2 cellular contexts compared by ENCODE assay signal in genomic region chr6:105273589-105273988, GRCh38.
TF ChIP-seq lines count a peak whose summit lies in the region.

No MANE protein-coding gene starts in this region.

TF ChIP-seq in GM23338, 12 proteins besides CTCF, POLR2A, EP300 and RAD21 (continued from another document):
- TF ChIP-seq ETS1 (IDR thresholded peaks at IDR 0.05) (no peak), CREB1 (CRISPR knock-in tag; IDR thresholded peaks at IDR 0.05; ENCODE audit: low read depth) (no peak), STAT1 (IDR thresholded peaks at IDR 0.05; ENCODE audit: unreplicated experiment) (no peak), EZH2 (IDR thresholded peaks at IDR 0.05; ENCODE audit: low read depth, unreplicated experiment) (no peak)

TF ChIP-seq in H1, 55 proteins besides CTCF, POLR2A, EP300 and RAD21 (continued from another document):
- no peak for TF ChIP-seq SAP30 (IDR thresholded peaks at IDR 0.05; ENCODE audit: insufficient read depth, insufficient replicate concordance, low read length)
- no peak for TF ChIP-seq RFX5 (IDR thresholded peaks at IDR 0.05; ENCODE audit: borderline replicate concordance, low read depth, low read length)
- TF ChIP-seq EGR1 (IDR thresholded peaks at IDR 0.05; ENCODE audit: borderline replicate concordance, low read depth, low read length): no peak
- TF ChIP-seq CHD2 (IDR thresholded peaks at IDR 0.05; ENCODE audit: low read length): no peak
- TF ChIP-seq SIRT6 (IDR thresholded peaks at IDR 0.05; ENCODE audit: low read length): no peak
